22 cellular contexts compared by ENCODE assay signal in genomic region chr9:120016231-120016630, GRCh38.
"Had no signal": no experiment of that assay in that cellular context is flagged by ENCODE, and none has a peak within 500 bp of the region (broad histone marks: within the 10 kb centered on the region; RNA-seq: fewer than 3 reads in every experiment).

No MANE protein-coding gene starts in this region.

- H3K79me2 ChIP-seq: hepatocyte had no signal

- H3K4me1 Mint-ChIP-seq: immature natural killer cell; naive thymus-derived CD4-positive, alpha-beta T cell had no signal

- H3K27ac ChIP-seq: coronary artery, dorsolateral prefrontal cortex, epithelial cell of prostate, esophagus squamous epithelium, gastrocnemius medialis, heart left ventricle, hepatocyte, left lung, lower lobe of right lung had no signal

- H3K36me3 ChIP-seq: esophagus squamous epithelium, gastrocnemius medialis, heart left ventricle, left lung, lower lobe of right lung had no signal

- H3K4me1 ChIP-seq: esophagus squamous epithelium, gastrocnemius medialis, heart left ventricle, left lung, lower lobe of right lung had no signal

- H3K9me3 ChIP-seq: esophagus squamous epithelium, gastrocnemius medialis, left lung, lower lobe of right lung had no signal

- DNase-seq: dermis blood vessel endothelial cell; dorsolateral prefrontal cortex; effector CD4-positive, alpha-beta T cell; effector memory CD4-positive, alpha-beta T cell; erythroblast; esophagus squamous epithelium; foreskin fibroblast; foreskin melanocyte; gastrocnemius medialis; heart left ventricle; hypothalamus; immature natural killer cell; left cardiac atrium; left lung; left ventricle myocardium superior; lower lobe of right lung; mesenchymal stem cell; midbrain; naive thymus-derived CD4-positive, alpha-beta T cell had no signal

- H3K27me3 Mint-ChIP-seq: naive thymus-derived CD4-positive, alpha-beta T cell had no signal

- H3K27ac Mint-ChIP-seq: immature natural killer cell; naive thymus-derived CD4-positive, alpha-beta T cell had no signal

- H3K27me3 ChIP-seq: dorsolateral prefrontal cortex, esophagus squamous epithelium, gastrocnemius medialis, hepatocyte, left lung had no signal

- H3K4me3 Mint-ChIP-seq: immature natural killer cell; naive thymus-derived CD4-positive, alpha-beta T cell had no signal

- H3K4me3 ChIP-seq: coronary artery, dorsolateral prefrontal cortex, esophagus squamous epithelium, gastrocnemius medialis, heart left ventricle, hepatocyte, left lung, lower lobe of right lung had no signal

- H3K4me2 ChIP-seq: hepatocyte had no signal

- H3K36me3 Mint-ChIP-seq: immature natural killer cell; naive thymus-derived CD4-positive, alpha-beta T cell had no signal
